ENCODE assay signal across 25 cellular contexts in the genomic region with DNA sequence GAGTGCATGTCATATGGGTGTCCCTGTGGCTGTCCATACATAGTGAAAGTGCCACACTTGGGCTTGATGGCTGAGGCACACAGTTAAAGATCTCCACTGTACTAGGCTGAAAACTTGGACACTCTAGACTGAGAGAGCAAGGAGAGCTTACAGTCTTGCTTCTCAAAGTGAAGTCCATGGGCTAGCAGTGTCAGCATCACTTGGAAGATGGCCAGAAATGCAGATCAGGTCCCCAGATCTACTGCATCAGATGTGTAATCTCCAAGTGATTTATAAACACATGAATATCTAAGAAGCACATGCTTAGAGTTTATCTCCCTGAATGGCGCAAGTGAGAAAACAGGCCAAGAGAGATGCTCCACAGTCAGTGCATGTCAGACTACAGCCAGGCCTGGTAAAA.
DNase-seq lines count a peak whose midpoint lies in the region; ATAC-seq, FAIRE-seq and TF ChIP-seq lines count a peak whose summit lies in the region.
"Had no signal": no experiment of that assay in that cellular context is flagged by ENCODE, and none has a peak within 500 bp of the region (broad histone marks: within the 10 kb centered on the region; RNA-seq: fewer than 3 reads in every experiment).

No MANE protein-coding gene starts in this region.

- H4K20me1 ChIP-seq in neural progenitor cell (ENCODE audit: low read depth): no peaks in the 10 kb centered on the region

- H2AFZ ChIP-seq in neural progenitor cell (replicated peaks): no peak overlapping the region
- H2AFZ ChIP-seq: GM23338 had no signal

- H3K27me3 Mint-ChIP-seq in stimulated activated naive CD8-positive, alpha-beta T cell treated with anti-CD3 and anti-CD28 coated beads, Interleukin-15, amount 100 ng/mL, for 72 hours: peaks cover 6% of the 10 kb centered on the region
- peaks cover 4% of the 10 kb centered on the region for H3K27me3 Mint-ChIP-seq in neural progenitor cell (ENCODE audit: insufficient read depth, low read depth)

- H3F3A ChIP-seq in neural progenitor cell (ENCODE audit: low read depth): no peaks in the 10 kb centered on the region

- DNase-seq in NCI-H1105 treated with DMSO at 0.1 percent for 48 hours (lab: John Stamatoyannopoulos, UW) (peak; percentile 29), NCI-H1105 (lab: John Stamatoyannopoulos, UW) (no peak), neural progenitor cell (ENCODE audit: low spot score) (no peak), H54 (ENCODE audit: insufficient read length, low spot score) (no peak)
- DNase-seq in stimulated activated naive CD8-positive, alpha-beta T cell treated with anti-CD3 and anti-CD28 coated beads, Interleukin-15, amount 100 ng/mL, for 72 hours: no peak
- DNase-seq in stimulated activated naive CD8-positive, alpha-beta T cell treated with anti-CD3 and anti-CD28 coated beads, Interleukin-15, Interleukin-2, amounts not matched to agents 100 U/mL and 50 U/mL, for 24 hours: no peak
- no peak for DNase-seq in stimulated activated naive CD4-positive, alpha-beta T cell (lab: John Stamatoyannopoulos, UW)
- DNase-seq: 8988T; ACHN; BE2C; Calu3; CD8-positive, alpha-beta memory T cell; HFFc6; Kasumi-1; MV-4-11; NCI-H2029; NCI-H748 treated with DMSO at 0.1 percent for 48 hours had no signal

- H3K36me3 ChIP-seq in neural progenitor cell: no peaks in the 10 kb centered on the region
- H3K36me3 ChIP-seq: BE2C, HAP-1 had no signal

- no peak overlapping the region for H3K27ac Mint-ChIP-seq in stimulated activated naive CD8-positive, alpha-beta T cell treated with anti-CD3 and anti-CD28 coated beads, Interleukin-15, amount 100 ng/mL, for 72 hours
- peak overlapping the region; percentile 73 for H3K27ac Mint-ChIP-seq in neural progenitor cell
- H3K27ac Mint-ChIP-seq: CD14-positive monocyte; CD8-positive, alpha-beta memory T cell; GM23338; HFFc6 had no signal

- H3K4me3 ChIP-seq in neural progenitor cell: no peak overlapping the region
- H3K4me3 ChIP-seq: GM23338, HAP-1, K562 had no signal

- H3K9me3 ChIP-seq in neural progenitor cell (ENCODE audit: low read depth): no peaks in the 10 kb centered on the region
- H3K9me3 ChIP-seq: BE2C, HAP-1 had no signal

- peak; percentile 21 for ATAC-seq in stimulated activated naive CD8-positive, alpha-beta T cell treated with anti-CD3 and anti-CD28 coated beads, Interleukin-15, amount 100 ng/mL, for 72 hours
- no peak for ATAC-seq in stimulated activated naive CD8-positive, alpha-beta T cell treated with anti-CD3 and anti-CD28 coated beads, Interleukin-15, Interleukin-2, amounts not matched to agents 100 U/mL and 50 U/mL, for 24 hours
- ATAC-seq: GM23338, K562, Panc1 had no signal

- H3K4me3 Mint-ChIP-seq in stimulated activated naive CD8-positive, alpha-beta T cell treated with anti-CD3 and anti-CD28 coated beads, Interleukin-15, amount 100 ng/mL, for 72 hours: no peak overlapping the region
- no peak overlapping the region for H3K4me3 Mint-ChIP-seq in neural progenitor cell
- H3K4me3 Mint-ChIP-seq: CD14-positive monocyte; CD8-positive, alpha-beta memory T cell; GM23338; HFFc6 had no signal

- FAIRE-seq in H54 (lab: Jason Lieb, UNC): no peak
- FAIRE-seq: GM18507, HTR-8/SVneo, K562 had no signal

- no peak for TF ChIP-seq POLR2A in H54 (IDR thresholded peaks at IDR 0.05; ENCODE audit: low read depth, low read length)

- no peaks in the 10 kb centered on the region for H3K36me3 Mint-ChIP-seq in neural progenitor cell
- H3K36me3 Mint-ChIP-seq: CD14-positive monocyte had no signal

- no peaks in the 10 kb centered on the region for H3K4me1 Mint-ChIP-seq in stimulated activated naive CD8-positive, alpha-beta T cell treated with anti-CD3 and anti-CD28 coated beads, Interleukin-15, amount 100 ng/mL, for 72 hours
- H3K4me1 Mint-ChIP-seq in neural progenitor cell: peaks cover 22% of the 10 kb centered on the region
- H3K4me1 Mint-ChIP-seq: CD14-positive monocyte; CD8-positive, alpha-beta memory T cell had no signal

- no peak overlapping the region for H3K27ac ChIP-seq in neural progenitor cell
- H3K27ac ChIP-seq: RWPE1 had no signal

- H3K9me3 Mint-ChIP-seq in stimulated activated naive CD8-positive, alpha-beta T cell treated with anti-CD3 and anti-CD28 coated beads, Interleukin-15, amount 100 ng/mL, for 72 hours: no peaks in the 10 kb centered on the region
- no peaks in the 10 kb centered on the region for H3K9me3 Mint-ChIP-seq in neural progenitor cell
- H3K9me3 Mint-ChIP-seq: CD8-positive, alpha-beta memory T cell; GM23338 had no signal

- H3K79me2 ChIP-seq in neural progenitor cell (ENCODE audit: low read depth): no peaks in the 10 kb centered on the region

- H3K4me1 ChIP-seq in neural progenitor cell: no peaks in the 10 kb centered on the region

- H3K9ac ChIP-seq in neural progenitor cell: no peak overlapping the region

- no peaks in the 10 kb centered on the region for H3K27me3 ChIP-seq in neural progenitor cell
- H3K27me3 ChIP-seq: BE2C had no signal

- H3K4me2 ChIP-seq in neural progenitor cell: no peak overlapping the region
- H3K4me2 ChIP-seq: GM23338 had no signal

- no peak for TF ChIP-seq CTCF in neural progenitor cell (IDR thresholded peaks at IDR 0.05)
